ENCODE assay signal across 8 cellular contexts in the genomic region with DNA sequence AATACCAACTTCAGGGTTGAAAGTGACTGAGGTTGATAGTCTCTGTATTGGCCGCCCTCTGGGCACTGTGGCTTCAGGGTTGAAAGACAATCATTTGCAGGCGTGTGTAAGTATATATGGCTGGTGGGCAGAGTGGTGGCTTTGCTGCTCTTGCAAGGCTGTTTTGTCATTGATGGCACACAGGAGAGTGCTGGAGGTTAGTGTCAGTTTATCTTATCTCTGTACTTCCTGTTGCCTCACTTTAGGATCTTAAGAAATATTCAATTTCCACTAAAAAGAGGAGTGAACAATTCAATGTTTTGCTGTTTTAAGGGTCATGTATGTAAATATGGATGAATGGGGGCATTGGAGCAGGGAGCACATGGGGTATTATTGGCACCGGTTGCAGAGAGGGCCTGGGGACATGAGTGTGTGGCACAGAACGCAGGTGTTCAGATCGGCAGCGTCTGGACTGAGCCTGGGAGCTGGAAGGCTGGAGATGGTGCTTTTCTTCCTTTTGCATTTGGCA. TPM values are rescaled to one million over a fixed set of nuclear protein-coding genes. Genes with fewer than 3 reads are reported as not detected.
DNase-seq lines count a peak whose midpoint lies in the region; ATAC-seq and TF ChIP-seq lines count a peak whose summit lies in the region.

No MANE protein-coding gene starts in this region.

- ATAC-seq in GM18502 (IDR thresholded peaks at IDR 0.05; ENCODE audit: poor library complexity, unreplicated experiment) (peak; percentile 32), HG03521 (IDR thresholded peaks at IDR 0.05; ENCODE audit: unreplicated experiment) (peak; percentile 24), activated B cell treated with CpG ODN at 0.5 μM for 24 hours (ENCODE audit: low read depth) (no peak), HG03025 (IDR thresholded peaks at IDR 0.05; ENCODE audit: low FRiP score, unreplicated experiment) (no peak)

- CTCF ChIA-PET in activated B cell treated with CpG ODN at 0.5 μM for 24 hours (lab: Charles Lee) = no interaction called here

- no peak for TF ChIP-seq CTCF in activated B cell treated with CpG ODN at 0.5 μM for 24 hours (IDR thresholded peaks at IDR 0.05)
- no peak for TF ChIP-seq CTCF in nephron (IDR thresholded peaks at IDR 0.05; ENCODE audit: unreplicated experiment in 3 of 3)

- H3K27me3 Mint-ChIP-seq in activated B cell treated with CpG ODN at 0.5 μM for 24 hours (no peaks in the 10 kb centered on the region), nephron (ENCODE audit: low read depth) (no peaks in the 10 kb centered on the region)

- intact Hi-C loops in activated B cell treated with CpG ODN at 0.5 μM for 24 hours (cut with micrococcal nuclease) = loop anchor here (2.0 to 10.0 kb wide), 2 partner anchors 15 to 461 kb away; partner anchors contain the start of gene C2orf49

- no peak for DNase-seq in activated B cell treated with CpG ODN at 0.5 μM for 24 hours
- no peak for DNase-seq in effector CD4-positive, alpha-beta T cell
- DNase-seq in iPS-NIHi7 (ENCODE audit: extremely low spot score) = no peak
- no peak for DNase-seq in ACHN

- POLR2A ChIA-PET in activated B cell treated with CpG ODN at 0.5 μM for 24 hours (lab: Charles Lee) = interaction anchor here (1.4 to 3.6 kb wide), 2 partner anchors 19 to 50 kb away, joined by 8 to 27 read pairs; no protein-coding TSS in a partner anchor

- H3K4me3 Mint-ChIP-seq in activated B cell treated with CpG ODN at 0.5 μM for 24 hours (peak overlapping the region; percentile 73), nephron (peak overlapping the region in 1 of 3 experiments; percentile 21)

- H3K36me3 Mint-ChIP-seq in activated B cell treated with CpG ODN at 0.5 μM for 24 hours (ENCODE audit: low read depth) (peaks cover 9% of the 10 kb centered on the region), nephron (ENCODE audit: low read depth) (peaks cover 9% of the 10 kb centered on the region)

- H3K27ac Mint-ChIP-seq in activated B cell treated with CpG ODN at 0.5 μM for 24 hours (peak overlapping the region; percentile 90), nephron (peak overlapping the region; percentile 1 to 47 (median 36))

- in situ Hi-C loops in ACHN (cut with HindIII; ENCODE audit: low pct_ligation_motif_present, low pct_unique_long_range_greater_than_20kb, low sequenced_read_pairs) = no loop called here

- peaks cover 95% of the 10 kb centered on the region for H3K4me1 Mint-ChIP-seq in activated B cell treated with CpG ODN at 0.5 μM for 24 hours
- H3K4me1 Mint-ChIP-seq in nephron = peaks cover 65% of the 10 kb centered on the region

- H3K9me3 Mint-ChIP-seq in activated B cell treated with CpG ODN at 0.5 μM for 24 hours (no peaks in the 10 kb centered on the region), nephron (no peaks in the 10 kb centered on the region)

RNA-seq across cellular contexts. Expression of gene NCK2, which starts 51.5 kb away (rescaled TPM):
- total RNA-seq in activated B cell treated with CpG ODN at 0.5 μM for 24 hours = 52.9 and 53.4 TPM in 2 replicates

Comparison
In these comparisons a context has a peak if more than half of its experiments do, and no peak if none do; other contexts are left out.
1. ATAC-seq: peak in GM18502 (single experiment) and HG03521 (single experiment); none in activated B cell treated with CpG ODN at 0.5 μM for 24 hours (single experiment) and HG03025 (single experiment).